8 cellular contexts compared by ENCODE assay signal in genomic region chr11:6619021-6619745, GRCh38. TPM values are rescaled to one million over a fixed set of nuclear protein-coding genes. Genes with fewer than 3 reads are reported as not detected.
A peak's percentile ranks its signal among the peaks of the same experiment; 100 is the strongest.
DNase-seq lines count a peak whose midpoint lies in the region; ATAC-seq and TF ChIP-seq lines count a peak whose summit lies in the region.

Gene TPP1 (minus strand): TSS chr11:6619422. CDS start chr11:6619400, 22 bp downstream.

- H3K4me3 ChIP-seq in muscle layer of colon (ENCODE audit: low read depth in 1 of 2, low read length in 2 of 2) = peak within 1 kb of the TSS; percentile 66 to 97

- peaks cover 24% of the 10 kb centered on the region for H3K4me1 ChIP-seq in muscle layer of colon (ENCODE audit: insufficient read depth, low read length)

- peaks cover 35% of the 10 kb centered on the region for H3K36me3 ChIP-seq in muscle layer of colon (ENCODE audit: insufficient read depth, low read length)

- H3K9me3 Mint-ChIP-seq in activated T-cell treated with anti-CD3 and anti-CD28 coated beads, Interleukin-2, amount 50 U/mL, for 24 hours = no peaks in the 10 kb centered on the region

- no peak within 1 kb of the TSS for H3K27ac Mint-ChIP-seq in activated T-cell treated with anti-CD3 and anti-CD28 coated beads, Interleukin-2, amount 50 U/mL, for 24 hours

- H3K9me3 ChIP-seq in muscle layer of colon (ENCODE audit: low read length) = no peaks in the 10 kb centered on the region

- ATAC-seq in GM21737 (IDR thresholded peaks at IDR 0.05; ENCODE audit: unreplicated experiment) = peak; percentile 98
- ATAC-seq in esophagus mucosa = peak; percentile 92

- H3K27ac ChIP-seq in muscle layer of colon (ENCODE audit: low read depth, low read length) = peak within 1 kb of the TSS; percentile 92

- H3K36me3 Mint-ChIP-seq in activated T-cell treated with anti-CD3 and anti-CD28 coated beads, Interleukin-2, amount 50 U/mL, for 24 hours (ENCODE audit: low read depth) = peaks cover 31% of the 10 kb centered on the region

- H3K4me1 Mint-ChIP-seq in activated T-cell treated with anti-CD3 and anti-CD28 coated beads, Interleukin-2, amount 50 U/mL, for 24 hours (ENCODE audit: low read depth) = peaks cover 13% of the 10 kb centered on the region

- H3K27me3 Mint-ChIP-seq in activated T-cell treated with anti-CD3 and anti-CD28 coated beads, Interleukin-2, amount 50 U/mL, for 24 hours = no peaks in the 10 kb centered on the region

- peak within 1 kb of the TSS; percentile 88 for H3K9ac ChIP-seq in muscle layer of colon (ENCODE audit: low read length)

- no peaks in the 10 kb centered on the region for H3K27me3 ChIP-seq in muscle layer of colon (ENCODE audit: control insufficient read depth in 1 of 2, insufficient read depth in 2 of 2, low read length in 2 of 2)

- DNase-seq in DMS79 (lab: John Stamatoyannopoulos, UW) (peak; percentile 80), KG1 (lab: John Stamatoyannopoulos, UW) (peak; percentile 87)
- DNase-seq in activated T-cell treated with anti-CD3 and anti-CD28 coated beads, Interleukin-2, amount 50 U/mL, for 24 hours = peak; percentile 92
- DNase-seq in stimulated activated CD8-positive, alpha-beta memory T cell treated with anti-CD3 and anti-CD28 coated beads, Interleukin-7, amount 100 ng/mL, for 24 hours (ENCODE audit: low read depth) = peak; percentile 86

- no peak within 1 kb of the TSS for H3K4me3 Mint-ChIP-seq in activated T-cell treated with anti-CD3 and anti-CD28 coated beads, Interleukin-2, amount 50 U/mL, for 24 hours

TF ChIP-seq in PFSK-1, 5 proteins besides CTCF, POLR2A, EP300 and RAD21:
- TF ChIP-seq FOXP2 (optimal IDR thresholded peaks at IDR 0.05; ENCODE audit: borderline replicate concordance, extremely low read depth, extremely low read length, insufficient read depth) (peak; percentile 46), SIN3A (IDR thresholded peaks at IDR 0.05; ENCODE audit: borderline replicate concordance, insufficient read depth, low read length) (peak; percentile 86; the same call in 1 of the 2 replicates), REST (IDR thresholded peaks at IDR 0.05; ENCODE audit: insufficient read depth in 1 of 2, low read depth in 2 of 2, low read length in 2 of 2) (no peak), TAF1 (IDR thresholded peaks at IDR 0.05; ENCODE audit: borderline replicate concordance, insufficient read depth, low read length) (no peak; the same call in 1 of the 2 replicates), POLR2AphosphoS5 (IDR thresholded peaks at IDR 0.05; ENCODE audit: low read depth, low read length) (peak; percentile 91)

RNA-seq across cellular contexts. Expression of gene TPP1, which starts in this region (rescaled TPM):
- 86.6 TPM for polyA plus RNA-seq in PFSK-1 (2012; ENCODE audit: insufficient read length, low read depth)
- 38.7 TPM for total RNA-seq in esophagus mucosa

Comparison
In these comparisons a context has a peak if more than half of its experiments do, and no peak if none do; other contexts are left out.
1. Peak in every context shown above with its lines: DNase-seq, ATAC-seq, H3K4me3 ChIP-seq and H3K27ac ChIP-seq.